8 cellular contexts compared by ENCODE assay signal in genomic region chr18:34978953-34979608, GRCh38.
A peak's percentile ranks its signal among the peaks of the same experiment; 100 is the strongest.
DNase-seq lines count a peak whose midpoint lies in the region; ATAC-seq and TF ChIP-seq lines count a peak whose summit lies in the region.

No MANE protein-coding gene starts in this region.

- H3K36me3 ChIP-seq in OCI-LY1 (ENCODE audit: insufficient read depth, low read length), result no peaks in the 10 kb centered on the region

- no peaks in the 10 kb centered on the region for H3K79me2 ChIP-seq in OCI-LY1 (ENCODE audit: insufficient read depth, low read length)

- H3K27ac ChIP-seq in OCI-LY1 (ENCODE audit: low read depth, low read length, poor library complexity, severe bottlenecking) (no peak overlapping the region), epithelial cell of prostate (peak overlapping the region; percentile 46)

- no peak overlapping the region for H2AFZ ChIP-seq in OCI-LY1 (ENCODE audit: low read length)

- peak overlapping the region; percentile 97; the same call in 1 of the 2 replicates for H3K4me2 ChIP-seq in OCI-LY1 (ENCODE audit: low read length)

- 0 out of 2 replicates have a peak, but pooled peaks cover 3% of the 10 kb centered on the region for H3K27me3 ChIP-seq in OCI-LY1 (ENCODE audit: insufficient read depth, low read length)

- no peaks in the 10 kb centered on the region for H3F3A ChIP-seq in OCI-LY1 (ENCODE audit: insufficient read depth, low read length)

- ATAC-seq in GM21367 (IDR thresholded peaks at IDR 0.05; ENCODE audit: unreplicated experiment), result no peak

- TF ChIP-seq CTCF in GM12865 (IDR thresholded peaks at IDR 0.05; ENCODE audit: insufficient read depth, low read depth, low read length, missing control alignments) (no peak), OCI-LY1 (IDR thresholded peaks at IDR 0.05; ENCODE audit: low read length) (no peak)

- DNase-seq in GM12865 (ENCODE audit: low read depth), result peak; percentile 30
- DNase-seq in HT1080 (ENCODE audit: low read depth), result peak; percentile 99
- peak; percentile 40 for DNase-seq in activated T-cell treated with anti-CD3 and anti-CD28 coated beads for 1 hour (ENCODE audit: low read depth)
- peak; percentile 87 for DNase-seq in epithelial cell of prostate (ENCODE audit: low read depth, low spot score)
- peak; percentile 63 for DNase-seq in middle frontal gyrus (ENCODE audit: extremely low spot score, low spot score)
- DNase-seq in stimulated activated CD8-positive, alpha-beta memory T cell treated with anti-CD3 and anti-CD28 coated beads, Interleukin-15, amount 100 ng/mL, for 1 hour (ENCODE audit: low read depth), result peak; percentile 49

- H3K9ac ChIP-seq in OCI-LY1 (ENCODE audit: low read length), result no peak overlapping the region

- peaks cover 19% of the 10 kb centered on the region for H3K4me1 ChIP-seq in OCI-LY1 (ENCODE audit: insufficient read depth, low read length, severe bottlenecking)

- H3K4me3 ChIP-seq in GM12865 (ENCODE audit: low read depth, low read length) (no peak overlapping the region), OCI-LY1 (ENCODE audit: low read depth, low read length, poor library complexity, severe bottlenecking) (peak overlapping the region; percentile 89)

- H3K9me2 ChIP-seq in OCI-LY1 (ENCODE audit: low read depth, low read length), result no peaks in the 10 kb centered on the region

- no peaks in the 10 kb centered on the region for H4K20me1 ChIP-seq in OCI-LY1 (ENCODE audit: insufficient read depth, low read length)

- no peaks in the 10 kb centered on the region for H3K9me3 ChIP-seq in OCI-LY1 (ENCODE audit: low read length)

Comparison
In these comparisons a context has a peak if more than half of its experiments do, and no peak if none do; other contexts are left out.
1. DNase-seq: peak in every context shown above with its lines; median percentile 99 in HT1080; 87 in epithelial cell of prostate; 63 in middle frontal gyrus; 49 in stimulated activated CD8-positive, alpha-beta memory T cell treated with anti-CD3 and anti-CD28 coated beads, Interleukin-15, amount 100 ng/mL, for 1 hour; 40 in activated T-cell treated with anti-CD3 and anti-CD28 coated beads for 1 hour; 30 in GM12865.